In genomic region chr11:33687733-33688479, GRCh38 we compare ENCODE assay signal across 9 cellular contexts. TPM values are rescaled to one million over a fixed set of nuclear protein-coding genes. Genes with fewer than 3 reads are reported as not detected.
DNase-seq lines count a peak whose midpoint lies in the region; ATAC-seq and TF ChIP-seq lines count a peak whose summit lies in the region.
"Had no signal": no experiment of that assay in that cellular context is flagged by ENCODE, and none has a peak within 500 bp of the region (broad histone marks: within the 10 kb centered on the region; RNA-seq: fewer than 3 reads in every experiment).

No MANE protein-coding gene starts in this region.

- H3K27ac Mint-ChIP-seq in effector memory CD8-positive, alpha-beta T cell, result no peak overlapping the region
- H3K27ac Mint-ChIP-seq: stimulated activated naive CD8-positive, alpha-beta T cell treated with anti-CD3 and anti-CD28 coated beads, Interleukin-15, Interleukin-2, amounts not matched to agents 100 ng/mL and 50 ng/mL, for 24 hours had no signal

- TF ChIP-seq POLR2A in ovary (IDR thresholded peaks at IDR 0.05), result no peak

- H3K4me1 ChIP-seq in ovary (ENCODE audit: insufficient read depth), result peaks cover 12% of the 10 kb centered on the region

- H3K4me3 ChIP-seq in epithelial cell of esophagus (ENCODE audit: low read length), result no peak overlapping the region
- no peak overlapping the region for H3K4me3 ChIP-seq in ovary

- DNase-seq in Daoy (ENCODE audit: low read depth) (peak; percentile 74), LHCN-M2 (ENCODE audit: low read depth) (peak; percentile 73), RKO (ENCODE audit: low spot score) (peak; percentile 78), epithelial cell of esophagus (ENCODE audit: low read depth) (peak; percentile 78), ovary (peak in 3 of 5 donors; percentile 29 to 68 (median 43))
- DNase-seq in effector memory CD8-positive, alpha-beta T cell, result no peak

- peaks cover 0 to 2% of the 10 kb centered on the region in 2 donors for H3K9me3 Mint-ChIP-seq in effector memory CD8-positive, alpha-beta T cell
- H3K9me3 Mint-ChIP-seq: stimulated activated naive CD8-positive, alpha-beta T cell treated with anti-CD3 and anti-CD28 coated beads, Interleukin-15, Interleukin-2, amounts not matched to agents 100 ng/mL and 50 ng/mL, for 24 hours had no signal

- 50 to 55% (median 50%) methylated on average over 2 of the region's 2 CpGs for WGBS in ovary, 3 donors

- H3K27ac ChIP-seq in 22Rv1 (no peak overlapping the region), ovary (no peak overlapping the region)

- TF ChIP-seq CTCF in 22Rv1 (IDR thresholded peaks at IDR 0.05) (peak; percentile 65), epithelial cell of esophagus (IDR thresholded peaks at IDR 0.05; ENCODE audit: insufficient read depth, low read depth, low read length, missing control alignments) (peak; percentile 82), ovary (IDR thresholded peaks at IDR 0.05) (peak in 2 of 3 donors; percentile 56 to 57)

- no peak for ATAC-seq in effector memory CD8-positive, alpha-beta T cell (replicated peaks)
- no peak for ATAC-seq in GM18907 (IDR thresholded peaks at IDR 0.05; ENCODE audit: unreplicated experiment)

- no peaks in the 10 kb centered on the region for H3K36me3 Mint-ChIP-seq in effector memory CD8-positive, alpha-beta T cell (ENCODE audit: insufficient read depth)

- H3K4me1 Mint-ChIP-seq in effector memory CD8-positive, alpha-beta T cell (ENCODE audit: low read depth in 2 of 2), result no peaks in the 10 kb centered on the region

- H3K9me3 ChIP-seq in ovary, result no peaks in the 10 kb centered on the region

- no peak overlapping the region for H3K4me3 Mint-ChIP-seq in effector memory CD8-positive, alpha-beta T cell
- H3K4me3 Mint-ChIP-seq: stimulated activated naive CD8-positive, alpha-beta T cell treated with anti-CD3 and anti-CD28 coated beads, Interleukin-15, Interleukin-2, amounts not matched to agents 100 ng/mL and 50 ng/mL, for 24 hours had no signal

- peaks cover 32 to 69% of the 10 kb centered on the region in 2 donors for H3K27me3 Mint-ChIP-seq in effector memory CD8-positive, alpha-beta T cell

- no peaks in the 10 kb centered on the region for H3K36me3 ChIP-seq in ovary

- intact Hi-C loops in ovary (cut with DNase I), result loop anchor here in 1 of 4 donors (5.0 kb wide), 1 partner anchor 521 kb away; no protein-coding TSS in a partner anchor

- TF ChIP-seq EP300 in ovary (IDR thresholded peaks at IDR 0.05), result no peak

- no peaks in the 10 kb centered on the region for H3K27me3 ChIP-seq in ovary

RNA-seq across cellular contexts. Expression of gene C11orf91, which starts 12.7 kb away (rescaled TPM):
- not detected in 2 replicates for total RNA-seq in Daoy (2014; rRNA removed; shearing (Covaris generic))
- 1.1 TPM in 1 of 2 replicates, not detected in the other for total RNA-seq in LHCN-M2 (2014; rRNA removed)
- polyA plus RNA-seq in LHCN-M2 (2012), result 0.19 TPM
- total RNA-seq in ovary, result under 1 TPM in 1 of 7 donors, not detected in 6; 0.61 TPM
- not detected for polyA plus RNA-seq in ovary

RNA-seq across cellular contexts. Expression of gene CD59, which starts 48.3 kb away (rescaled TPM):
- total RNA-seq in Daoy (2014; rRNA removed; shearing (Covaris generic)), result 246 and 312 TPM in 2 replicates
- total RNA-seq in LHCN-M2 (2014; rRNA removed) (827 and 995 TPM in 2 replicates), ovary (100 to 1,000 TPM in 6 of 7 donors, 10 to 100 TPM in 1; 73.0 to 394 (median 288) TPM)
- 838 TPM for polyA plus RNA-seq in LHCN-M2 (2012)
- 100 to 1,000 TPM; 199 to 807 TPM for polyA plus RNA-seq in ovary

Comparison
In these comparisons a context has a peak if more than half of its experiments do, and no peak if none do; other contexts are left out.
1. DNase-seq: peak in Daoy (single experiment), LHCN-M2 (single experiment), RKO (single experiment), epithelial cell of esophagus (single experiment) and ovary (3 of 5); none in effector memory CD8-positive, alpha-beta T cell (0 of 3).
2. Peak in every context shown above with its lines, with median percentiles within 50 percentile points of each other: CTCF ChIP-seq.